In genomic region chr5:95543017-95543705, GRCh38 we compare ENCODE assay signal across 2 cellular contexts.
TF ChIP-seq lines count a peak whose summit lies in the region.

No MANE protein-coding gene starts in this region.

TF ChIP-seq in K562, 482 proteins besides CTCF, POLR2A, EP300 and RAD21:
- 0 out of 2 replicates have a peak, but pooled peaks have one; percentile 19 for TF ChIP-seq MAFG (tag; conservative IDR thresholded peaks at IDR 0.05)
- TF ChIP-seq BRCA1 (IDR thresholded peaks at IDR 0.05), result no peak
- no peak for TF ChIP-seq BRCA1 (CRISPR knock-in tag; IDR thresholded peaks at IDR 0.05)
- no peak for TF ChIP-seq IRF9 (tag; IDR thresholded peaks at IDR 0.05)
- 0 out of 2 replicates have a peak, but pooled peaks have one; percentile 16 for TF ChIP-seq MAFK (IDR thresholded peaks at IDR 0.05; ENCODE audit: low read length)
- TF ChIP-seq NFE2 (IDR thresholded peaks at IDR 0.05; ENCODE audit: low read depth), result peak; percentile 50; the same call in 1 of the 2 replicates
- 0 out of 2 replicates have a peak, but pooled peaks have one; percentile 11 for TF ChIP-seq C11orf30 (IDR thresholded peaks at IDR 0.05; ENCODE audit: low read depth)

TF ChIP-seq in WTC11, 78 proteins besides CTCF, POLR2A, EP300 and RAD21:
- no peak for TF ChIP-seq PREB (CRISPR knock-in tag; IDR thresholded peaks at IDR 0.05; ENCODE audit: borderline replicate concordance)
